ENCODE assay signal across 8 cellular contexts in genomic region chr1:156767879-156768608, GRCh38. TPM values are rescaled to one million over a fixed set of nuclear protein-coding genes. Genes with fewer than 3 reads are reported as not detected.
DNase-seq lines count a peak whose midpoint lies in the region; ATAC-seq and TF ChIP-seq lines count a peak whose summit lies in the region.

No MANE protein-coding gene starts in this region.

- no peaks in the 10 kb centered on the region for H3K9me2 ChIP-seq in GM23338 (ENCODE audit: insufficient read depth)

- H3K4me3 Mint-ChIP-seq in Calu3 (ENCODE audit: low read depth, unreplicated experiment) (no peak overlapping the region), GM23338 (no peak overlapping the region)

- no peaks in the 10 kb centered on the region for H3K27me3 Mint-ChIP-seq in Calu3 (ENCODE audit: unreplicated experiment)
- H3K27me3 Mint-ChIP-seq in GM23338 (ENCODE audit: insufficient read depth, low read depth, poor library complexity), result peaks cover 10% of the 10 kb centered on the region

- TF ChIP-seq CTCF in Calu3 (IDR thresholded peaks at IDR 0.05; ENCODE audit: unreplicated experiment), result no peak
- no peak for TF ChIP-seq CTCF in GM23338 (conservative IDR thresholded peaks at IDR 0.05; ENCODE audit: low read depth in 2 of 2)
- no peak for TF ChIP-seq CTCF in RWPE2 (IDR thresholded peaks at IDR 0.05; ENCODE audit: poor library complexity, severe bottlenecking)
- no peak for TF ChIP-seq CTCF in upper lobe of right lung (IDR thresholded peaks at IDR 0.05)

- H3K27ac Mint-ChIP-seq in Calu3 (ENCODE audit: unreplicated experiment), result no peak overlapping the region
- H3K27ac Mint-ChIP-seq in GM23338, result no peak overlapping the region

- intact Hi-C loops in Calu3 (cut with micrococcal nuclease; ENCODE audit: unreplicated experiment) (loop anchor here (1.0 to 5.0 kb wide), 3 partner anchors 15 to 41 kb away; partner anchors contain the start of genes ISG20L2, METTL25B and MRPL24), upper lobe of right lung (cut with DNase I) (no loop called here)

- H3K27me3 ChIP-seq in GM23338 (ENCODE audit: insufficient read depth) (no peaks in the 10 kb centered on the region), RWPE2 (ENCODE audit: insufficient read depth, poor library complexity, severe bottlenecking) (no peaks in the 10 kb centered on the region), mononuclear cell (ENCODE audit: insufficient read depth, low read length) (no peaks in the 10 kb centered on the region), upper lobe of right lung (no peaks in the 10 kb centered on the region)

- DNase-seq in Calu3 (peak; percentile 16), GM23338 (ENCODE audit: low spot score) (peak; percentile 87), RWPE2 (ENCODE audit: low spot score) (no peak), upper lobe of right lung (peak; percentile 79), T1000 (lab: John Stamatoyannopoulos, UW) (no peak), NCI-H2107 treated with DMSO at 0.1 percent for 48 hours (lab: John Stamatoyannopoulos, UW; ENCODE audit: unreplicated experiment) (no peak)
- DNase-seq in effector CD4-positive, alpha-beta T cell, result peak; percentile 36

- H3K4me3 ChIP-seq in GM23338 (peak overlapping the region; percentile 71), RWPE2 (ENCODE audit: severe bottlenecking) (peak overlapping the region; percentile 97), mononuclear cell (ENCODE audit: low read length) (peak overlapping the region; percentile 99), upper lobe of right lung (peak overlapping the region; percentile 88)

- H3K36me3 ChIP-seq in GM23338 (ENCODE audit: insufficient read depth), result peaks cover 7% of the 10 kb centered on the region
- H3K36me3 ChIP-seq in RWPE2 (ENCODE audit: low read depth), result peaks cover 34% of the 10 kb centered on the region
- peaks cover 18% of the 10 kb centered on the region for H3K36me3 ChIP-seq in upper lobe of right lung

- H3K9me3 ChIP-seq in RWPE2 (ENCODE audit: severe bottlenecking) (no peaks in the 10 kb centered on the region), mononuclear cell (ENCODE audit: low read depth, low read length) (no peaks in the 10 kb centered on the region), upper lobe of right lung (no peaks in the 10 kb centered on the region)

- H4K20me1 ChIP-seq in GM23338 (replicated peaks; ENCODE audit: insufficient read depth), result peaks cover 45% of the 10 kb centered on the region

- H3K79me2 ChIP-seq in GM23338 (replicated peaks; ENCODE audit: insufficient read depth), result peaks cover 59% of the 10 kb centered on the region

- peaks cover 30% of the 10 kb centered on the region for H3K36me3 Mint-ChIP-seq in Calu3 (ENCODE audit: insufficient read depth, unreplicated experiment)
- H3K36me3 Mint-ChIP-seq in GM23338 (ENCODE audit: low read depth), result peaks cover 35% of the 10 kb centered on the region

- H3K4me1 Mint-ChIP-seq in Calu3 (ENCODE audit: low read depth, unreplicated experiment) (peaks cover 44% of the 10 kb centered on the region), GM23338 (peaks cover 37% of the 10 kb centered on the region)

- H3F3A ChIP-seq in GM23338 (replicated peaks; ENCODE audit: low read depth), result peaks cover 15% of the 10 kb centered on the region

- H3K27ac ChIP-seq in GM23338 (ENCODE audit: low read depth) (peak overlapping the region; percentile 83), RWPE2 (ENCODE audit: poor library complexity, severe bottlenecking) (peak overlapping the region; percentile 63), upper lobe of right lung (peak overlapping the region; percentile 91)

- no peaks in the 10 kb centered on the region for H3K9me3 Mint-ChIP-seq in Calu3 (ENCODE audit: low read depth, unreplicated experiment)
- H3K9me3 Mint-ChIP-seq in GM23338, result no peaks in the 10 kb centered on the region

- H3K4me1 ChIP-seq in GM23338 (ENCODE audit: insufficient read depth), result peaks cover 32% of the 10 kb centered on the region
- H3K4me1 ChIP-seq in RWPE2 (ENCODE audit: insufficient read depth, poor library complexity, severe bottlenecking), result no peaks in the 10 kb centered on the region
- H3K4me1 ChIP-seq in mononuclear cell (ENCODE audit: insufficient read depth, low read length), result peaks cover 47% of the 10 kb centered on the region
- peaks cover 42% of the 10 kb centered on the region for H3K4me1 ChIP-seq in upper lobe of right lung

- CTCF ChIA-PET in Calu3 (lab: Charles Lee), result interaction anchor here (0.6 to 2.1 kb wide), 7 partner anchors 12 to 320 kb away, joined by 3 to 22 read pairs (median 5); partner anchors contain the start of genes ISG20L2, METTL25B and MRPL24

- TSS peak; percentile 48 for BruUV-seq in Calu3 (replicated peaks; lab: Mats Ljungman, UMichigan)

- no peak overlapping the region for H2AFZ ChIP-seq in GM23338

- H3K4me2 ChIP-seq in GM23338, result peak overlapping the region; percentile 99

- ATAC-seq in GM23338, result peak; percentile 45
- ATAC-seq in RWPE2 (ENCODE audit: low read depth), result no peak
- peak; percentile 7 for ATAC-seq in upper lobe of right lung

TF ChIP-seq in GM23338, 12 proteins besides CTCF, POLR2A, EP300 and RAD21 (continues in another document):
- TF ChIP-seq JUNB (IDR thresholded peaks at IDR 0.05; ENCODE audit: unreplicated experiment) (no peak), ZNF331 (CRISPR knock-in tag; IDR thresholded peaks at IDR 0.05; ENCODE audit: low read depth) (no peak), CREB1 (CRISPR knock-in tag; IDR thresholded peaks at IDR 0.05; ENCODE audit: low read depth) (no peak), EZH2 (IDR thresholded peaks at IDR 0.05; ENCODE audit: low read depth, unreplicated experiment) (no peak), NANOG (IDR thresholded peaks at IDR 0.05; ENCODE audit: borderline replicate concordance) (no peak)

RNA-seq across cellular contexts. Expression of gene PRCC, which starts 0.7 kb away (rescaled TPM):
- total RNA-seq in Calu3 (2022) (72.8 and 80.4 TPM in 2 replicates), mononuclear cell (19.6 TPM), upper lobe of right lung (48.5 TPM)
- 58.6 and 72.9 TPM in 2 replicates for total RNA-seq in GM23338 (2014; rRNA removed; shearing (Covaris generic))
- 65.3 and 66.2 TPM in 2 replicates for polyA plus RNA-seq in GM23338 (2016; fragmentation: Nextera tagmentation; extraction: Ambion mirVana)

RNA-seq across cellular contexts. Expression of gene HDGF, which starts 16.6 kb away (rescaled TPM):
- total RNA-seq in Calu3 (2022), result 437 and 470 TPM in 2 replicates
- 230 and 251 TPM in 2 replicates for total RNA-seq in GM23338 (2014; rRNA removed; shearing (Covaris generic))
- polyA plus RNA-seq in GM23338 (2016; fragmentation: Nextera tagmentation; extraction: Ambion mirVana), result 106 and 126 TPM in 2 replicates
- total RNA-seq in mononuclear cell, result 98.9 TPM
- 144 TPM for total RNA-seq in upper lobe of right lung

RNA-seq across cellular contexts. Expression of gene MRPL24, which starts 27.2 kb away (rescaled TPM):
- total RNA-seq in Calu3 (2022) (130 and 138 TPM in 2 replicates), mononuclear cell (3.9 TPM), upper lobe of right lung (41.8 TPM)
- total RNA-seq in GM23338 (2014; rRNA removed; shearing (Covaris generic)), result 18.8 and 23.8 TPM in 2 replicates
- 45.7 and 52.4 TPM in 2 replicates for polyA plus RNA-seq in GM23338 (2016; fragmentation: Nextera tagmentation; extraction: Ambion mirVana)

RNA-seq across cellular contexts. Expression of gene ISG20L2, which starts 39.5 kb away (rescaled TPM):
- total RNA-seq in Calu3 (2022) (60.9 and 61.6 TPM in 2 replicates), mononuclear cell (36.0 TPM), upper lobe of right lung (28.3 TPM)
- 34.9 and 50.9 TPM in 2 replicates for total RNA-seq in GM23338 (2014; rRNA removed; shearing (Covaris generic))
- 22.2 and 23.1 TPM in 2 replicates for polyA plus RNA-seq in GM23338 (2016; fragmentation: Nextera tagmentation; extraction: Ambion mirVana)

RNA-seq across cellular contexts. Expression of gene METTL25B, which starts 39.8 kb away (rescaled TPM):
- total RNA-seq in Calu3 (2022) (52.7 and 63.8 TPM in 2 replicates), mononuclear cell (5.0 TPM), upper lobe of right lung (42.4 TPM)
- 12.9 and 18.3 TPM in 2 replicates for total RNA-seq in GM23338 (2014; rRNA removed; shearing (Covaris generic))
- 18.1 and 21.1 TPM in 2 replicates for polyA plus RNA-seq in GM23338 (2016; fragmentation: Nextera tagmentation; extraction: Ambion mirVana)

Comparison
In these comparisons a context has a peak if more than half of its experiments do, and no peak if none do; other contexts are left out.
1. DNase-seq: peak in Calu3 (single experiment), GM23338 (single experiment), effector CD4-positive, alpha-beta T cell (single experiment) and upper lobe of right lung (single experiment); none in RWPE2 (single experiment), T1000 (single experiment) and NCI-H2107 treated with DMSO at 0.1 percent for 48 hours (single experiment).
2. Peak in every context shown above with its lines, with median percentiles within 50 percentile points of each other: H3K27ac ChIP-seq and H3K4me3 ChIP-seq.